1 cellular context compared by ENCODE assay signal in genomic region chr3:48268381-48268935, GRCh38.
TF ChIP-seq lines count a peak whose summit lies in the region.

No MANE protein-coding gene starts in this region.

TF ChIP-seq in WTC11, 78 proteins besides CTCF, POLR2A, EP300 and RAD21 (continued from another document):
- TF ChIP-seq ZSCAN18 (CRISPR knock-in tag; IDR thresholded peaks at IDR 0.05) (no peak), NFE2L1 (CRISPR knock-in tag; IDR thresholded peaks at IDR 0.05) (no peak), CDX4 (CRISPR knock-in tag; IDR thresholded peaks at IDR 0.05; ENCODE audit: borderline replicate concordance) (no peak), AFF4 (CRISPR knock-in tag; IDR thresholded peaks at IDR 0.05; ENCODE audit: borderline replicate concordance) (no peak), AR (CRISPR knock-in tag; IDR thresholded peaks at IDR 0.05) (no peak), PRDM15 (CRISPR knock-in tag; IDR thresholded peaks at IDR 0.05) (no peak), ZBTB21 (CRISPR knock-in tag; IDR thresholded peaks at IDR 0.05; ENCODE audit: borderline replicate concordance) (no peak), MXD4 (CRISPR knock-in tag; IDR thresholded peaks at IDR 0.05; ENCODE audit: borderline replicate concordance) (no peak), ZNF416 (CRISPR knock-in tag; IDR thresholded peaks at IDR 0.05) (no peak), ZBTB43 (CRISPR knock-in tag; IDR thresholded peaks at IDR 0.05) (no peak), ZNF425 (CRISPR knock-in tag; conservative IDR thresholded peaks at IDR 0.05) (no peak), ZNF232 (CRISPR knock-in tag; IDR thresholded peaks at IDR 0.05) (no peak)
